ENCODE assay signal across 8 cellular contexts in genomic region chr9:5628183-5628529, GRCh38. TPM values are rescaled to one million over a fixed set of nuclear protein-coding genes. Genes with fewer than 3 reads are reported as not detected.
A peak's percentile ranks its signal among the peaks of the same experiment; 100 is the strongest.
DNase-seq lines count a peak whose midpoint lies in the region; ATAC-seq and TF ChIP-seq lines count a peak whose summit lies in the region.

No MANE protein-coding gene starts in this region.

- intact Hi-C loops in mammary epithelial cell (cut with micrococcal nuclease), result no loop called here

- peaks cover 88% of the 10 kb centered on the region for H3K79me2 ChIP-seq in mammary epithelial cell (ENCODE audit: insufficient read depth, low read length)

- H3K27me3 ChIP-seq in HUES6 (ENCODE audit: control insufficient read depth, insufficient read depth, low read length) (no peaks in the 10 kb centered on the region), mammary epithelial cell (ENCODE audit: insufficient read depth, low read length) (no peaks in the 10 kb centered on the region), mucosa of rectum (ENCODE audit: control insufficient read depth in 2 of 2, insufficient read depth in 2 of 2, low read length in 2 of 2) (no peaks in the 10 kb centered on the region)

- WGBS in mammary epithelial cell (ENCODE audit: low coverage, missing lambda C conversion rate), result 0% methylated on average over 7 of the region's 7 CpGs

- TF ChIP-seq CTCF in 22Rv1 (IDR thresholded peaks at IDR 0.05) (no peak), mammary epithelial cell (conservative IDR thresholded peaks at IDR 0.05 in 1 of 2, IDR thresholded peaks at IDR 0.05 in 1 of 2; ENCODE audit: extremely low read depth in 1 of 2, insufficient read depth in 1 of 2, low read depth in 1 of 2, low read length in 2 of 2) (no peak)

- dilution Hi-C loops in mammary epithelial cell (cut with HindIII; ENCODE audit: low sequenced_read_pairs), result no loop called here

- in situ Hi-C loops in mammary epithelial cell (cut with MboI; ENCODE audit: low sequenced_read_pairs in 2 of 2), result no loop called here

- no peak for ATAC-seq in HG02885 (IDR thresholded peaks at IDR 0.05; ENCODE audit: poor library complexity, unreplicated experiment)

- H3K27ac ChIP-seq in 22Rv1 (peak overlapping the region; percentile 87), HUES6 (ENCODE audit: low read depth, low read length) (peak overlapping the region; percentile 76; the same call in 1 of the 2 replicates), mammary epithelial cell (ENCODE audit: insufficient read depth, low read depth, low read length) (peak overlapping the region; percentile 84), mucosa of rectum (ENCODE audit: low read depth in 2 of 2, low read length in 2 of 2) (peak overlapping the region; percentile 95 to 96)

- CTCF ChIA-PET in mammary epithelial cell (lab: Charles Lee; ENCODE audit: low non-redundant PET), result interaction anchor here (0.6 kb wide), 1 partner anchor 441 kb away, joined by 3 read pairs; no protein-coding TSS in a partner anchor

- H3K36me3 ChIP-seq in HUES6 (ENCODE audit: control insufficient read depth, insufficient read depth, low read length) (no peaks in the 10 kb centered on the region), mammary epithelial cell (ENCODE audit: insufficient read depth, low read length) (no peaks in the 10 kb centered on the region), mucosa of rectum (ENCODE audit: control insufficient read depth in 2 of 2, insufficient read depth in 2 of 2, low read length in 2 of 2) (no peaks in the 10 kb centered on the region)

- H3K9ac ChIP-seq in HUES6 (ENCODE audit: low read length) (peak overlapping the region; percentile 85), mammary epithelial cell (ENCODE audit: insufficient read depth, low read length) (peak overlapping the region; percentile 89), mucosa of rectum (ENCODE audit: low read depth in 1 of 2, low read length in 2 of 2) (peak overlapping the region; percentile 80 to 93)

- no peaks in the 10 kb centered on the region for H3K9me3 ChIP-seq in HUES6 (ENCODE audit: control insufficient read depth, insufficient read depth, low read depth, low read length)
- no peaks in the 10 kb centered on the region for H3K9me3 ChIP-seq in mammary epithelial cell (replicated peaks; ENCODE audit: insufficient read depth, low read length)
- H3K9me3 ChIP-seq in mucosa of rectum (ENCODE audit: control insufficient read depth in 2 of 2, low read length in 2 of 2), result no peaks in the 10 kb centered on the region

- H2AFZ ChIP-seq in mammary epithelial cell (ENCODE audit: low read depth, low read length), result peak overlapping the region; percentile 94

- BruUV-seq in mammary epithelial cell (replicated peaks; lab: Mats Ljungman, UMichigan), result TSS peak; percentile 73

- H3K4me1 ChIP-seq in HUES6 (ENCODE audit: control insufficient read depth, insufficient read depth, low read length) (peaks cover 13% of the 10 kb centered on the region), mammary epithelial cell (ENCODE audit: insufficient read depth, low read length) (peaks cover 21% of the 10 kb centered on the region), mucosa of rectum (ENCODE audit: control insufficient read depth in 2 of 2, insufficient read depth in 2 of 2, low read length in 2 of 2) (peaks cover 18 to 22% of the 10 kb centered on the region in 2 donors)

- no peaks in the 10 kb centered on the region for H4K20me1 ChIP-seq in mammary epithelial cell (ENCODE audit: insufficient read depth, low read length)

- DNase-seq in mammary epithelial cell, result no peak
- DNase-seq in DMS53 (lab: John Stamatoyannopoulos, UW), result no peak
- DNase-seq in COLO829 (ENCODE audit: low spot score), result no peak
- no peak for DNase-seq in activated CD4-positive, alpha-beta T cell treated with anti-CD3 and anti-CD28 coated beads, Interleukin-2, amount 50 U/mL, for 4 hours

- H3K4me3 ChIP-seq in HUES6 (ENCODE audit: low read depth, low read length), result peak overlapping the region; percentile 86
- peak overlapping the region; percentile 65 to 94 (median 84) for H3K4me3 ChIP-seq in mammary epithelial cell (replicated peaks in 1 of 3; ENCODE audit: insufficient read depth in 1 of 3, low read depth in 2 of 3, low read length in 3 of 3)
- H3K4me3 ChIP-seq in mucosa of rectum (ENCODE audit: low read length in 2 of 2), result peak overlapping the region; percentile 85 to 90

- H3K4me2 ChIP-seq in mammary epithelial cell (ENCODE audit: insufficient read depth, low read depth, low read length), result peak overlapping the region; percentile 83

RNA-seq across cellular contexts. Expression of gene RIC1, which starts 0.8 kb away (rescaled TPM):
- 10 to 100 TPM; 23.0 to 46.3 TPM for total RNA-seq in mammary epithelial cell
- polyA plus RNA-seq in mammary epithelial cell, result 13.7 TPM
- 46.6 TPM for polyA minus RNA-seq in mammary epithelial cell
